33 cellular contexts compared by ENCODE assay signal in genomic region chr5:103010120-103010666, GRCh38.
DNase-seq lines count a peak whose midpoint lies in the region; ATAC-seq and TF ChIP-seq lines count a peak whose summit lies in the region.
"Had no signal": no experiment of that assay in that cellular context is flagged by ENCODE, and none has a peak within 500 bp of the region (broad histone marks: within the 10 kb centered on the region; RNA-seq: fewer than 3 reads in every experiment).

No MANE protein-coding gene starts in this region.

- no peaks in the 10 kb centered on the region for H3K79me1 ChIP-seq in mesenchymal stem cell (replicated peaks; ENCODE audit: low read length, poor library complexity, severe bottlenecking)

- H2BK5ac ChIP-seq in mesenchymal stem cell (ENCODE audit: low read depth, low read length, poor library complexity, severe bottlenecking), result no peak overlapping the region

- H3K23ac ChIP-seq in mesenchymal stem cell (ENCODE audit: low read length in 2 of 2), result no peak overlapping the region

- H3K36me3 ChIP-seq in adipocyte (ENCODE audit: control insufficient read depth, insufficient read depth, low read length, severe bottlenecking) (peaks cover 50% of the 10 kb centered on the region), mesenchymal stem cell (ENCODE audit: control insufficient read depth in 1 of 2, insufficient read depth in 2 of 2, low read depth in 1 of 2, low read length in 2 of 2) (peaks cover 0 to 71% of the 10 kb centered on the region in 2 experiments), left ventricle myocardium inferior (peaks cover 86% of the 10 kb centered on the region)
- H3K36me3 ChIP-seq: brain microvascular endothelial cell, pancreas had no signal

- no peak for TF ChIP-seq CTCF in left ventricle myocardium inferior (IDR thresholded peaks at IDR 0.05; ENCODE audit: borderline replicate concordance)
- TF ChIP-seq CTCF in osteocyte (IDR thresholded peaks at IDR 0.05), result no peak

- H3K14ac ChIP-seq in mesenchymal stem cell (ENCODE audit: low read length in 2 of 2), result no peak overlapping the region

- H3K9me3 Mint-ChIP-seq in osteocyte (ENCODE audit: unreplicated experiment), result peaks cover 20% of the 10 kb centered on the region
- H3K9me3 Mint-ChIP-seq: activated CD4-positive, alpha-beta memory T cell treated with anti-CD3 and anti-CD28 coated beads for 36 hours; activated naive CD4-positive, alpha-beta T cell treated with anti-CD3 and anti-CD28 coated beads for 36 hours; activated T-helper 1 cell treated with anti-CD3 and anti-CD28 coated beads, Interleukin-12 subunit alpha, Interleukin-12 subunit beta, Interleukin-2, Interleukin-4 antibody, amounts not matched to agents 30 ng/mL and 10 ng/mL and 1 ng/mL, durations not matched to agents 14 hours and 24 hours and 36 hours; GM23338 had no signal

- H2BK120ac ChIP-seq in mesenchymal stem cell (ENCODE audit: low read depth, low read length), result no peak overlapping the region

- intact Hi-C loops in left ventricle myocardium inferior (cut with micrococcal nuclease), result no loop called here

- H2BK12ac ChIP-seq in mesenchymal stem cell (ENCODE audit: low read length in 2 of 2), result no peak overlapping the region

- no peak overlapping the region for H3K18ac ChIP-seq in mesenchymal stem cell (ENCODE audit: low read depth in 1 of 2, low read length in 2 of 2)

- DNase-seq in adipocyte (ENCODE audit: low read depth) (peak; percentile 25), mesenchymal stem cell (peak; percentile 83), NCI-H82 treated with DMSO at 0.1 percent for 48 hours (lab: John Stamatoyannopoulos, UW; ENCODE audit: unreplicated experiment) (no peak), AG08396 (ENCODE audit: low spot score) (no peak), left ventricle myocardium inferior (no peak), osteocyte (ENCODE audit: extremely low spot score, unreplicated experiment) (no peak)
- DNase-seq: activated CD4-positive, alpha-beta memory T cell treated with anti-CD3 and anti-CD28 coated beads for 36 hours; activated CD4-positive, CD25-positive, alpha-beta regulatory T cell treated with anti-CD3 and anti-CD28 coated beads, Interleukin-2, amount 50 U/mL, for 72 hours; activated CD8-positive, alpha-beta memory T cell treated with anti-CD3 and anti-CD28 coated beads, Interleukin-2, amount 50 U/mL, for 4 hours; activated naive CD4-positive, alpha-beta T cell treated with anti-CD3 and anti-CD28 coated beads for 36 hours; brain microvascular endothelial cell; CD4-positive, alpha-beta memory T cell; cerebellar nuclear complex; dorsolateral prefrontal cortex; Karpas-422; left colon; NCI-H1417 treated with DMSO at 0.1 percent for 48 hours; NCI-H2081; NCI-H526; NK-92 treated with Interleukin-12 subunit alpha and Interleukin-12 subunit beta, amount 100 ng/mL, for 24 hours; pancreas; right cardiac atrium; stimulated activated naive CD4-positive, alpha-beta T cell treated with Interleukin-2 at 50 U/mL for 16 hours; testis had no signal

- H2BK15ac ChIP-seq in mesenchymal stem cell (ENCODE audit: low read depth, poor library complexity, severe bottlenecking), result no peak overlapping the region

- H3K27me3 Mint-ChIP-seq in osteocyte (ENCODE audit: unreplicated experiment), result no peaks in the 10 kb centered on the region
- H3K27me3 Mint-ChIP-seq: activated CD4-positive, alpha-beta memory T cell treated with anti-CD3 and anti-CD28 coated beads for 36 hours; B cell; CD4-positive, alpha-beta memory T cell had no signal

- H3K36me3 Mint-ChIP-seq in osteocyte (ENCODE audit: unreplicated experiment), result peaks cover 30% of the 10 kb centered on the region

- H3K9me3 ChIP-seq in adipocyte (ENCODE audit: control insufficient read depth, low read length) (no peaks in the 10 kb centered on the region), mesenchymal stem cell (ENCODE audit: control insufficient read depth, low read length) (peaks cover 3% of the 10 kb centered on the region), left ventricle myocardium inferior (replicated peaks) (peaks cover 10% of the 10 kb centered on the region)
- H3K9me3 ChIP-seq: pancreas, testis had no signal

- no peak overlapping the region for H3K27ac ChIP-seq in mesenchymal stem cell (ENCODE audit: low read length, poor library complexity, severe bottlenecking)
- H3K27ac ChIP-seq in left ventricle myocardium inferior (replicated peaks), result no peak overlapping the region
- H3K27ac ChIP-seq: brain microvascular endothelial cell, pancreas, SK-N-MC, testis had no signal

- no peak overlapping the region for H2AFZ ChIP-seq in mesenchymal stem cell (ENCODE audit: low read depth, low read length)
- H2AFZ ChIP-seq: GM23338 had no signal

- ATAC-seq in GM19025 (IDR thresholded peaks at IDR 0.05; ENCODE audit: low read depth, unreplicated experiment) (peak; percentile 70), HG02870 (IDR thresholded peaks at IDR 0.05; ENCODE audit: unreplicated experiment) (peak; percentile 67)
- ATAC-seq: GM23338, HepG2, left colon, pancreas had no signal

- H3K4me1 Mint-ChIP-seq in osteocyte (ENCODE audit: unreplicated experiment), result peaks cover 13% of the 10 kb centered on the region
- H3K4me1 Mint-ChIP-seq: B cell had no signal

- no peak overlapping the region for H3K9ac ChIP-seq in adipocyte (ENCODE audit: low read length)
- H3K9ac ChIP-seq in mesenchymal stem cell (ENCODE audit: low read length), result no peak overlapping the region

- no peak overlapping the region for H3K4me3 ChIP-seq in adipocyte (ENCODE audit: low read length)
- no peak overlapping the region for H3K4me3 ChIP-seq in mesenchymal stem cell (ENCODE audit: insufficient read depth in 1 of 2, low read depth in 1 of 2, low read length in 2 of 2)
- no peak overlapping the region for H3K4me3 ChIP-seq in left ventricle myocardium inferior
- H3K4me3 ChIP-seq: dorsolateral prefrontal cortex, GM23338, pancreas, SK-N-MC, smooth muscle cell, testis had no signal

- H3K4me2 ChIP-seq in mesenchymal stem cell (ENCODE audit: low read length, poor library complexity, severe bottlenecking), result no peak overlapping the region
- H3K4me2 ChIP-seq: GM23338, smooth muscle cell had no signal

- no peak overlapping the region for H2AK5ac ChIP-seq in mesenchymal stem cell (ENCODE audit: low read length, severe bottlenecking)

- H4K8ac ChIP-seq in mesenchymal stem cell (ENCODE audit: low read length), result no peak overlapping the region

- H3K4me1 ChIP-seq in adipocyte (ENCODE audit: control insufficient read depth, insufficient read depth, low read length), result peaks cover 10% of the 10 kb centered on the region
- H3K4me1 ChIP-seq in mesenchymal stem cell (ENCODE audit: control insufficient read depth, insufficient read depth, low read depth, low read length), result no peaks in the 10 kb centered on the region
- H3K4me1 ChIP-seq in left ventricle myocardium inferior, result peaks cover 8% of the 10 kb centered on the region
- H3K4me1 ChIP-seq: pancreas, testis had no signal

- WGBS in mesenchymal stem cell, result 0% methylated on average over 1 of the region's 2 CpGs

- H3K27ac Mint-ChIP-seq in osteocyte (ENCODE audit: unreplicated experiment), result no peak overlapping the region
- H3K27ac Mint-ChIP-seq: activated CD4-positive, alpha-beta memory T cell treated with anti-CD3 and anti-CD28 coated beads for 36 hours; activated naive CD4-positive, alpha-beta T cell treated with anti-CD3 and anti-CD28 coated beads for 36 hours; activated T-helper 1 cell treated with anti-CD3 and anti-CD28 coated beads, Interleukin-12 subunit alpha, Interleukin-12 subunit beta, Interleukin-2, Interleukin-4 antibody, amounts not matched to agents 30 ng/mL and 10 ng/mL and 1 ng/mL, durations not matched to agents 14 hours and 24 hours and 36 hours; B cell; GM23338; T-helper 1 cell treated with Interleukin-12 subunit alpha and Interleukin-12 subunit beta and Interleukin-4 antibody, amounts not matched to agents 30 μg/mL and 1 μg/mL, for 36 hours had no signal

- no peak overlapping the region for H3K4me3 Mint-ChIP-seq in osteocyte (ENCODE audit: unreplicated experiment)
- H3K4me3 Mint-ChIP-seq: activated CD4-positive, alpha-beta memory T cell treated with anti-CD3 and anti-CD28 coated beads for 36 hours; activated naive CD4-positive, alpha-beta T cell treated with anti-CD3 and anti-CD28 coated beads for 36 hours; activated T-helper 1 cell treated with anti-CD3 and anti-CD28 coated beads, Interleukin-12 subunit alpha, Interleukin-12 subunit beta, Interleukin-2, Interleukin-4 antibody, amounts not matched to agents 30 ng/mL and 10 ng/mL and 1 ng/mL, durations not matched to agents 14 hours and 24 hours and 36 hours; B cell; CD4-positive, alpha-beta memory T cell; GM23338; T-helper 1 cell treated with Interleukin-12 subunit alpha and Interleukin-12 subunit beta and Interleukin-4 antibody, amounts not matched to agents 30 μg/mL and 1 μg/mL, for 36 hours had no signal

- H3K4ac ChIP-seq in mesenchymal stem cell (ENCODE audit: low read depth in 1 of 2, low read length in 2 of 2), result no peak overlapping the region

- H3K27me3 ChIP-seq in adipocyte (replicated peaks; ENCODE audit: control insufficient read depth, insufficient read depth, low read length), result no peaks in the 10 kb centered on the region
- no peaks in the 10 kb centered on the region for H3K27me3 ChIP-seq in mesenchymal stem cell (ENCODE audit: control insufficient read depth in 1 of 2, insufficient read depth in 1 of 2, low read length in 2 of 2)
- no peaks in the 10 kb centered on the region for H3K27me3 ChIP-seq in left ventricle myocardium inferior (ENCODE audit: low read depth)
- H3K27me3 ChIP-seq: brain microvascular endothelial cell, dorsolateral prefrontal cortex, pancreas, testis had no signal

- no peak overlapping the region for H4K91ac ChIP-seq in mesenchymal stem cell (ENCODE audit: low read length)

Comparison
In these comparisons a context has a peak if more than half of its experiments do, and no peak if none do; other contexts are left out.
1. DNase-seq: peak in adipocyte (single experiment) and mesenchymal stem cell (single experiment); none in NCI-H82 treated with DMSO at 0.1 percent for 48 hours (single experiment), AG08396 (single experiment), left ventricle myocardium inferior (single experiment) and osteocyte (single experiment).